Comparison of ENCODE assay signal across 18 cellular contexts in the genomic region with DNA sequence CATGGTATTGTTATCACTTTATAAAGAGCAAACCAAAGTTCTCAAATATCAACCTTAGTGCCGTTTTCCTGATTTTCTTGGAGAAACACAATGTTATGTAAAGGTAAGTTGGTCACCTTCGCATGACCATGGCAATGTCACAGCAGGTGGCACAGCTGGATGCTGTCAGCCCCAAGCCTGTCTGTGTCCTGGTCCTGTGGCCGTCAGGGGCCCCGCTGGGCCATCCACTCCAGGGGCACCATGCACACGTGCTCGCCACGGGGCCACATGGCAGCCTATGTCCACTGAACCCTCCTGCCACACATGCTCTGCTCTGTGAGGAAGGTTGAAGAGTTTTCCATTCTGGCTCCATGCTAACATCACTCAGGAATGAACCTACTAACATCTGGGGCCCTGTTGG.
DNase-seq lines count a peak whose midpoint lies in the region; ATAC-seq and TF ChIP-seq lines count a peak whose summit lies in the region.
"Had no signal": no experiment of that assay in that cellular context is flagged by ENCODE, and none has a peak within 500 bp of the region (broad histone marks: within the 10 kb centered on the region; RNA-seq: fewer than 3 reads in every experiment).

No MANE protein-coding gene starts in this region.

- H2AFZ ChIP-seq in osteoblast (ENCODE audit: low read length), result no peak overlapping the region

- TF ChIP-seq CTCF in brain (conservative IDR thresholded peaks at IDR 0.05), result no peak
- no peak for TF ChIP-seq CTCF in osteoblast (IDR thresholded peaks at IDR 0.05; ENCODE audit: extremely low read depth, low read depth, low read length)
- no peak for TF ChIP-seq CTCF in thyroid gland (IDR thresholded peaks at IDR 0.05)
- no peak for TF ChIP-seq CTCF in prostate gland (IDR thresholded peaks at IDR 0.05)

- H3K4me2 ChIP-seq in osteoblast (ENCODE audit: insufficient read depth, low read length), result no peak overlapping the region
- H3K4me2 ChIP-seq: BLaER1 treated with 17β-estradiol and CSF1 and Interleukin-3, amounts not matched to agents 10 nM and 100 nM had no signal

- TF ChIP-seq POLR2A in thyroid gland (IDR thresholded peaks at IDR 0.05), result no peak
- TF ChIP-seq POLR2A in prostate gland (IDR thresholded peaks at IDR 0.05), result no peak

- H3K4me3 Mint-ChIP-seq in brain, result no peak overlapping the region
- H3K4me3 Mint-ChIP-seq: CD4-positive, CD25-positive, alpha-beta regulatory T cell had no signal

- peaks cover 0 to 7% (median 4%) of the 10 kb centered on the region in 5 experiments for H3K9me3 Mint-ChIP-seq in brain

- 97% methylated on average over 5 to 7 of the region's 7 CpGs for WGBS in thyroid gland, 2 donors
- 86% methylated on average over 7 of the region's 7 CpGs for WGBS in prostate gland

- peaks cover 9% of the 10 kb centered on the region for H3K36me3 Mint-ChIP-seq in brain

- H3K9me3 ChIP-seq in osteoblast (ENCODE audit: low read depth, low read length), result no peaks in the 10 kb centered on the region
- no peaks in the 10 kb centered on the region for H3K9me3 ChIP-seq in thyroid gland
- no peaks in the 10 kb centered on the region for H3K9me3 ChIP-seq in prostate gland
- H3K9me3 ChIP-seq: HAP-1 had no signal

- intact Hi-C loops in left ventricle myocardium superior (cut with micrococcal nuclease) (no loop called here), left cardiac atrium (cut with DNase I) (no loop called here), thyroid gland (cut with DNase I) (no loop called here), prostate gland (cut with DNase I) (no loop called here)

- H3K36me3 ChIP-seq in osteoblast (ENCODE audit: insufficient read depth, low read length) (no peaks in the 10 kb centered on the region), thyroid gland (no peaks in the 10 kb centered on the region), prostate gland (no peaks in the 10 kb centered on the region)
- H3K36me3 ChIP-seq: HAP-1 had no signal

- ATAC-seq in left ventricle myocardium superior (no peak), left cardiac atrium (no peak)
- ATAC-seq: GM12878 had no signal

- peaks cover 61% of the 10 kb centered on the region for H3K4me1 Mint-ChIP-seq in brain

- H3K27me3 ChIP-seq in osteoblast (ENCODE audit: insufficient read depth, low read length), result no peaks in the 10 kb centered on the region
- no peaks in the 10 kb centered on the region for H3K27me3 ChIP-seq in thyroid gland
- no peaks in the 10 kb centered on the region for H3K27me3 ChIP-seq in prostate gland (replicated peaks; ENCODE audit: insufficient read depth)
- H3K27me3 ChIP-seq: BLaER1 treated with 17β-estradiol and CSF1 and Interleukin-3, amounts not matched to agents 10 nM and 100 nM had no signal

- H3K4me3 ChIP-seq in osteoblast (ENCODE audit: insufficient read depth, low read length), result no peak overlapping the region
- no peak overlapping the region for H3K4me3 ChIP-seq in thyroid gland (replicated peaks in 1 of 3)
- no peak overlapping the region for H3K4me3 ChIP-seq in prostate gland
- H3K4me3 ChIP-seq: BLaER1 treated with 17β-estradiol and CSF1 and Interleukin-3, amounts not matched to agents 10 nM and 100 nM; GM12878; HAP-1 had no signal

- peak overlapping the region in 3 of 5 experiments; percentile 48 to 95 (median 93) for H3K27ac Mint-ChIP-seq in brain

- H4K20me1 ChIP-seq in osteoblast (ENCODE audit: insufficient read depth, low read length), result peaks cover 6% of the 10 kb centered on the region

- H3K79me2 ChIP-seq in osteoblast (ENCODE audit: insufficient read depth, low read length), result no peaks in the 10 kb centered on the region

- no peaks in the 10 kb centered on the region for H3K27me3 Mint-ChIP-seq in brain
- H3K27me3 Mint-ChIP-seq: CD4-positive, CD25-positive, alpha-beta regulatory T cell had no signal

- DNase-seq in left ventricle myocardium superior (peak; percentile 13), left cardiac atrium (no peak), osteoblast (ENCODE audit: insufficient read length, low spot score, missing footprints) (peak; percentile 31), thyroid gland (no peak), DMS153 treated with DMSO at 0.1 percent for 48 hours (lab: John Stamatoyannopoulos, UW; ENCODE audit: unreplicated experiment) (no peak), prostate gland (ENCODE audit: low spot score) (no peak), NCI-H1417 treated with DMSO at 0.1 percent for 48 hours (lab: John Stamatoyannopoulos, UW) (no peak)
- DNase-seq: ACHN; Calu3; CD4-positive, CD25-positive, alpha-beta regulatory T cell; DMS 273 treated with DMSO at 0.1 percent for 48 hours; DMS79; GOT3 had no signal

- H3K27ac ChIP-seq in osteoblast (ENCODE audit: low read depth, low read length) (no peak overlapping the region), thyroid gland (peak overlapping the region in 2 of 3 donors; percentile 78 to 81), prostate gland (no peak overlapping the region)
- H3K27ac ChIP-seq: BLaER1 treated with 17β-estradiol and CSF1 and Interleukin-3, amounts not matched to agents 10 nM and 100 nM; HL-60 had no signal

- no peaks in the 10 kb centered on the region for H3K4me1 ChIP-seq in osteoblast (ENCODE audit: insufficient read depth, low read length)
- H3K4me1 ChIP-seq in thyroid gland, result peaks cover 28 to 29% of the 10 kb centered on the region in 2 donors
- H3K4me1 ChIP-seq in prostate gland (replicated peaks), result no peaks in the 10 kb centered on the region
- H3K4me1 ChIP-seq: HAP-1 had no signal

Comparison
In these comparisons a context has a peak if more than half of its experiments do, and no peak if none do; other contexts are left out.
1. DNase-seq: peak in left ventricle myocardium superior (single experiment) and osteoblast (single experiment); none in left cardiac atrium (single experiment), thyroid gland (0 of 2), DMS153 treated with DMSO at 0.1 percent for 48 hours (single experiment), prostate gland (single experiment) and NCI-H1417 treated with DMSO at 0.1 percent for 48 hours (single experiment).
2. H3K27ac ChIP-seq: peak in thyroid gland (2 of 3); none in osteoblast (single experiment) and prostate gland (0 of 2).